In genomic region chr2:162182395-162182794, GRCh38 we compare ENCODE assay signal across 19 cellular contexts. TPM values are rescaled to one million over a fixed set of nuclear protein-coding genes. Genes with fewer than 3 reads are reported as not detected.
DNase-seq lines count a peak whose midpoint lies in the region; ATAC-seq and TF ChIP-seq lines count a peak whose summit lies in the region.
"Had no signal": no experiment of that assay in that cellular context is flagged by ENCODE, and none has a peak within 500 bp of the region (broad histone marks: within the 10 kb centered on the region; RNA-seq: fewer than 3 reads in every experiment).

No MANE protein-coding gene starts in this region.

- H3K9me3 ChIP-seq in A673 (ENCODE audit: low read depth, low read length, poor library complexity, severe bottlenecking), result no peaks in the 10 kb centered on the region
- H3K9me3 ChIP-seq: A549; BLaER1 treated with 17β-estradiol and CSF1 and Interleukin-3, amounts not matched to agents 10 nM and 100 nM had no signal

- no peak overlapping the region for H3K27ac ChIP-seq in A673 (ENCODE audit: low read depth, low read length, poor library complexity, severe bottlenecking)
- H3K27ac ChIP-seq: 22Rv1; A549; BLaER1 treated with 17β-estradiol and CSF1 and Interleukin-3, amounts not matched to agents 10 nM and 100 nM had no signal

- H3K27me3 ChIP-seq in A673 (replicated peaks; ENCODE audit: insufficient read depth, low read depth, low read length, poor library complexity), result no peaks in the 10 kb centered on the region
- H3K27me3 ChIP-seq: BLaER1 treated with 17β-estradiol and CSF1 and Interleukin-3, amounts not matched to agents 10 nM and 100 nM had no signal

- POLR2A ChIA-PET in A673 (lab: Charles Lee; ENCODE audit: low non-redundant PET), result no interaction called here

- H3K4me3 ChIP-seq in A673 (ENCODE audit: low read depth, low read length, poor library complexity, severe bottlenecking), result no peak overlapping the region
- H3K4me3 ChIP-seq: A549; BLaER1 treated with 17β-estradiol and CSF1 and Interleukin-3, amounts not matched to agents 10 nM and 100 nM had no signal

- BruUV-seq in A673 (replicated peaks; lab: Mats Ljungman, UMichigan), result no TSS peak

- TF ChIP-seq CTCF in A673 (conservative IDR thresholded peaks at IDR 0.05; ENCODE audit: low read depth, low read length) (no peak), chondrocyte (IDR thresholded peaks at IDR 0.05) (no peak)

- no peak overlapping the region for H3K4me3 Mint-ChIP-seq in chondrocyte (ENCODE audit: unreplicated experiment)
- H3K4me3 Mint-ChIP-seq: B cell; CD8-positive, alpha-beta T cell; H9 had no signal

- peaks cover 49% of the 10 kb centered on the region for H3K36me3 Mint-ChIP-seq in chondrocyte (ENCODE audit: low read depth)
- H3K36me3 Mint-ChIP-seq: CD8-positive, alpha-beta T cell had no signal

- peak overlapping the region; percentile 62 for H3K27ac Mint-ChIP-seq in chondrocyte (ENCODE audit: unreplicated experiment)
- H3K27ac Mint-ChIP-seq: B cell; CD8-positive, alpha-beta T cell; H9 had no signal

- peaks cover 15% of the 10 kb centered on the region for H3K4me1 ChIP-seq in A673 (ENCODE audit: insufficient read depth, low read length, poor library complexity, severe bottlenecking)
- H3K4me1 ChIP-seq: A549; BLaER1 treated with 17β-estradiol and CSF1 and Interleukin-3, amounts not matched to agents 10 nM and 100 nM had no signal

- peak; percentile 71 for ATAC-seq in sciatic nerve
- ATAC-seq: A549; CD8-positive, alpha-beta T cell had no signal

- no peaks in the 10 kb centered on the region for H3K36me3 ChIP-seq in A673 (ENCODE audit: insufficient read depth, low read length, poor library complexity, severe bottlenecking)
- H3K36me3 ChIP-seq: BLaER1 treated with 17β-estradiol and CSF1 and Interleukin-3, amounts not matched to agents 10 nM and 100 nM had no signal

- CTCF ChIA-PET in A673 (lab: Charles Lee), result no interaction called here

- DNase-seq in A673 (ENCODE audit: low spot score), result peak; percentile 10
- DNase-seq in chondrocyte (ENCODE audit: low spot score), result no peak
- peak; percentile 2 for DNase-seq in left kidney (ENCODE audit: low read depth, low spot score)
- no peak for DNase-seq in sciatic nerve (ENCODE audit: low spot score)
- DNase-seq in putamen (ENCODE audit: low spot score), result no peak
- DNase-seq in activated effector memory CD4-positive, alpha-beta T cell treated with anti-CD3 and anti-CD28 coated beads, Interleukin-2, amount 50 U/mL, for 16 hours, result no peak
- DNase-seq in DMS153 treated with DMSO at 0.1 percent for 48 hours (lab: John Stamatoyannopoulos, UW; ENCODE audit: unreplicated experiment), result no peak
- DNase-seq: Calu3; CD8-positive, alpha-beta T cell; DMS79; GDM1; H9; IMR-90 had no signal

- no peaks in the 10 kb centered on the region for H3K9me3 Mint-ChIP-seq in chondrocyte (ENCODE audit: low read depth)
- H3K9me3 Mint-ChIP-seq: CD8-positive, alpha-beta T cell; H9 had no signal

- peaks cover 43% of the 10 kb centered on the region for H3K4me1 Mint-ChIP-seq in chondrocyte (ENCODE audit: low read depth)
- H3K4me1 Mint-ChIP-seq: B cell had no signal

- intact Hi-C loops in A673 (cut with micrococcal nuclease; ENCODE audit: unreplicated experiment), result no loop called here
- intact Hi-C loops in sciatic nerve (cut with DNase I), result no loop called here

- no peaks in the 10 kb centered on the region for H3K27me3 Mint-ChIP-seq in chondrocyte (ENCODE audit: low read depth)

RNA-seq across cellular contexts. Expression of gene GCG, which starts 30.3 kb away (rescaled TPM):
- not detected in 2 replicates for total RNA-seq in A673 (2021)
- 0.31 TPM in 1 of 3 replicates, not detected in the others for total RNA-seq in chondrocyte
- not detected for total RNA-seq in sciatic nerve
- total RNA-seq: B cell; Calu3; CD8-positive, alpha-beta T cell; Daoy; H1; H9; IMR-90 had no signal

Comparison
In these comparisons a context has a peak if more than half of its experiments do, and no peak if none do; other contexts are left out.
1. DNase-seq: peak in A673 (single experiment) and left kidney (single experiment); none in chondrocyte (single experiment), sciatic nerve (single experiment), putamen (single experiment), activated effector memory CD4-positive, alpha-beta T cell treated with anti-CD3 and anti-CD28 coated beads, Interleukin-2, amount 50 U/mL, for 16 hours (single experiment) and DMS153 treated with DMSO at 0.1 percent for 48 hours (single experiment).